Comparison of ENCODE assay signal across 1 cellular context in the genomic region with DNA sequence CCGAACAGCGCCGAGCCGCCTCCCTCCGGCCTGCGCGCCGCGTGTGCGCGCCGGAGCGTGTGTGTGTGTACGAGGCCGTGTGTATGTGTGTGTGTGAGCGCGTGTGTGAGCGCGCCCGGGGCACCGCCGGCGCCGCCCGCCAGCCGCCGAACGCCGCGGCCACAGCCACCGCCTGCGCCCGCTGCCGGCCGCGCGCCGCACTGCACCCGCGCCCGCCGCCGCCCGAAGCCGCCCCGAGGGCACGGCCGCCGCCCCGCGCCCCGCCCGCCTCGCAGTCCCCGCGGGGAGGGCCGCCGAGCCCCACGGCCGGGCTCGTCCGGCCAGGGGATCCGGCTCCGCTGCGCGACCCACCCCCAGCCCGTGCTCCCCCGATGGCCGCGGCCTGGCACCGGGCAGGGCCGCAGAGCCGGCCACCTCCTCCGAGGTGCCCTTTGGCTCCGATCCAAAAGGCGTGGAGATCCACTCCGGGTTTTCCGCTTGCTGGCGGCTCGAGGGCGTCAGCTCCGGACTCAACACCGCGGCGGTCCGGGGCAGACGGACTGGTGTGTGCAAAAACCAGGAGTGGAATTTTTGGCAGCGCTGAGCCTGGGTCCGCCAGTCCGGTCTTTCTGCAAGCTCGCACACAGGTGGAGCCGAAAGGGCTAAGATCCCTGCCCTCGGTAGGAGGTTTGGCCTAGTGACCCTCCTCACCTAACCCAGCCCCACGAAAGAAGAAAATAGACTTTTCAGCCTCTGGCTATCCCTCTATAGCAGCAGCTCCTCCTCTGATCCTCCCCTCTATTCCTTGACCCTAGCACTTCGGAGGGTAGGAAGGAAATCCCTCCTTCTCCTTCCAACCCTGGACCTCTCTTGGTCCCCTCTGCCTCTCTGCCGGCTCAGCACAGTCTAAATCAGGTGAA.
A peak's percentile ranks its signal among the peaks of the same experiment; 100 is the strongest.
TF ChIP-seq lines count a peak whose summit lies in the region.

A gene with protein sequence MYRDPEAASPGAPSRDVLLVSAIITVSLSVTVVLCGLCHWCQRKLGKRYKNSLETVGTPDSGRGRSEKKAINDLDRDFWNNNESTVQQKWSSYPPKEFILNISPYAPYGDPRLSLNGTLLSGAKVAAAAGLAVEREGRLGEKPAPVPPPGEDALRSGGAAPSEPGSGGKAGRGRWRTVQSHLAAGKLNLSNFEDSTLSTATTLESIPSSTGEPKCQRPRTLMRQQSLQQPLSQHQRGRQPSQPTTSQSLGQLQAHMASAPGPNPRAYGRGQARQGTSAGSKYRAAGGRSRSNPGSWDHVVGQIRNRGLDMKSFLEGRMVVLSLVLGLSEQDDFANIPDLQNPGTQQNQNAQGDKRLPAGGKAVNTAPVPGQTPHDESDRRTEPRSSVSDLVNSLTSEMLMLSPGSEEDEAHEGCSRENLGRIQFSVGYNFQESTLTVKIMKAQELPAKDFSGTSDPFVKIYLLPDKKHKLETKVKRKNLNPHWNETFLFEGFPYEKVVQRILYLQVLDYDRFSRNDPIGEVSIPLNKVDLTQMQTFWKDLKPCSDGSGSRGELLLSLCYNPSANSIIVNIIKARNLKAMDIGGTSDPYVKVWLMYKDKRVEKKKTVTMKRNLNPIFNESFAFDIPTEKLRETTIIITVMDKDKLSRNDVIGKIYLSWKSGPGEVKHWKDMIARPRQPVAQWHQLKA (minus strand): TSS at position 47 of the 899 bp plus-strand sequence. CDS start 256 bp downstream, outside the sequence.

TF ChIP-seq in HepG2, 621 proteins besides CTCF, POLR2A, EP300 and RAD21 (continued from another document and continues in another):
- TF ChIP-seq, protein P1, sequence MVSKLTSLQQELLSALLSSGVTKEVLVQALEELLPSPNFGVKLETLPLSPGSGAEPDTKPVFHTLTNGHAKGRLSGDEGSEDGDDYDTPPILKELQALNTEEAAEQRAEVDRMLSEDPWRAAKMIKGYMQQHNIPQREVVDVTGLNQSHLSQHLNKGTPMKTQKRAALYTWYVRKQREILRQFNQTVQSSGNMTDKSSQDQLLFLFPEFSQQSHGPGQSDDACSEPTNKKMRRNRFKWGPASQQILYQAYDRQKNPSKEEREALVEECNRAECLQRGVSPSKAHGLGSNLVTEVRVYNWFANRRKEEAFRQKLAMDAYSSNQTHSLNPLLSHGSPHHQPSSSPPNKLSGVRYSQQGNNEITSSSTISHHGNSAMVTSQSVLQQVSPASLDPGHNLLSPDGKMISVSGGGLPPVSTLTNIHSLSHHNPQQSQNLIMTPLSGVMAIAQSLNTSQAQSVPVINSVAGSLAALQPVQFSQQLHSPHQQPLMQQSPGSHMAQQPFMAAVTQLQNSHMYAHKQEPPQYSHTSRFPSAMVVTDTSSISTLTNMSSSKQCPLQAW (CRISPR knock-in tag; IDR thresholded peaks at IDR 0.05), result peak; percentile 76; the same call in 1 of the 2 replicates
- TF ChIP-seq MIER2 (CRISPR knock-in tag; IDR thresholded peaks at IDR 0.05), result 0 out of 2 replicates have a peak, but pooled peaks have one; percentile 56
- no peak for TF ChIP-seq SOX6 (IDR thresholded peaks at IDR 0.05)
- TF ChIP-seq SOX6 (CRISPR knock-in tag; IDR thresholded peaks at IDR 0.05), result peak; percentile 40; the same call in 1 of the 2 replicates
- TF ChIP-seq, protein P2, sequence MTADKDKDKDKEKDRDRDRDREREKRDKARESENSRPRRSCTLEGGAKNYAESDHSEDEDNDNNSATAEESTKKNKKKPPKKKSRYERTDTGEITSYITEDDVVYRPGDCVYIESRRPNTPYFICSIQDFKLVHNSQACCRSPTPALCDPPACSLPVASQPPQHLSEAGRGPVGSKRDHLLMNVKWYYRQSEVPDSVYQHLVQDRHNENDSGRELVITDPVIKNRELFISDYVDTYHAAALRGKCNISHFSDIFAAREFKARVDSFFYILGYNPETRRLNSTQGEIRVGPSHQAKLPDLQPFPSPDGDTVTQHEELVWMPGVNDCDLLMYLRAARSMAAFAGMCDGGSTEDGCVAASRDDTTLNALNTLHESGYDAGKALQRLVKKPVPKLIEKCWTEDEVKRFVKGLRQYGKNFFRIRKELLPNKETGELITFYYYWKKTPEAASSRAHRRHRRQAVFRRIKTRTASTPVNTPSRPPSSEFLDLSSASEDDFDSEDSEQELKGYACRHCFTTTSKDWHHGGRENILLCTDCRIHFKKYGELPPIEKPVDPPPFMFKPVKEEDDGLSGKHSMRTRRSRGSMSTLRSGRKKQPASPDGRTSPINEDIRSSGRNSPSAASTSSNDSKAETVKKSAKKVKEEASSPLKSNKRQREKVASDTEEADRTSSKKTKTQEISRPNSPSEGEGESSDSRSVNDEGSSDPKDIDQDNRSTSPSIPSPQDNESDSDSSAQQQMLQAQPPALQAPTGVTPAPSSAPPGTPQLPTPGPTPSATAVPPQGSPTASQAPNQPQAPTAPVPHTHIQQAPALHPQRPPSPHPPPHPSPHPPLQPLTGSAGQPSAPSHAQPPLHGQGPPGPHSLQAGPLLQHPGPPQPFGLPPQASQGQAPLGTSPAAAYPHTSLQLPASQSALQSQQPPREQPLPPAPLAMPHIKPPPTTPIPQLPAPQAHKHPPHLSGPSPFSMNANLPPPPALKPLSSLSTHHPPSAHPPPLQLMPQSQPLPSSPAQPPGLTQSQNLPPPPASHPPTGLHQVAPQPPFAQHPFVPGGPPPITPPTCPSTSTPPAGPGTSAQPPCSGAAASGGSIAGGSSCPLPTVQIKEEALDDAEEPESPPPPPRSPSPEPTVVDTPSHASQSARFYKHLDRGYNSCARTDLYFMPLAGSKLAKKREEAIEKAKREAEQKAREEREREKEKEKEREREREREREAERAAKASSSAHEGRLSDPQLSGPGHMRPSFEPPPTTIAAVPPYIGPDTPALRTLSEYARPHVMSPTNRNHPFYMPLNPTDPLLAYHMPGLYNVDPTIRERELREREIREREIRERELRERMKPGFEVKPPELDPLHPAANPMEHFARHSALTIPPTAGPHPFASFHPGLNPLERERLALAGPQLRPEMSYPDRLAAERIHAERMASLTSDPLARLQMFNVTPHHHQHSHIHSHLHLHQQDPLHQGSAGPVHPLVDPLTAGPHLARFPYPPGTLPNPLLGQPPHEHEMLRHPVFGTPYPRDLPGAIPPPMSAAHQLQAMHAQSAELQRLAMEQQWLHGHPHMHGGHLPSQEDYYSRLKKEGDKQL (CRISPR knock-in tag; IDR thresholded peaks at IDR 0.05; ENCODE audit: low read depth), result no peak
- no peak for TF ChIP-seq KDM5A (IDR thresholded peaks at IDR 0.05; ENCODE audit: borderline replicate concordance, low read length)
- peak; percentile 64; the same call in 1 of the 2 replicates for TF ChIP-seq CBX5 (CRISPR knock-in tag; IDR thresholded peaks at IDR 0.05; ENCODE audit: borderline replicate concordance)
- TF ChIP-seq, protein P3, sequence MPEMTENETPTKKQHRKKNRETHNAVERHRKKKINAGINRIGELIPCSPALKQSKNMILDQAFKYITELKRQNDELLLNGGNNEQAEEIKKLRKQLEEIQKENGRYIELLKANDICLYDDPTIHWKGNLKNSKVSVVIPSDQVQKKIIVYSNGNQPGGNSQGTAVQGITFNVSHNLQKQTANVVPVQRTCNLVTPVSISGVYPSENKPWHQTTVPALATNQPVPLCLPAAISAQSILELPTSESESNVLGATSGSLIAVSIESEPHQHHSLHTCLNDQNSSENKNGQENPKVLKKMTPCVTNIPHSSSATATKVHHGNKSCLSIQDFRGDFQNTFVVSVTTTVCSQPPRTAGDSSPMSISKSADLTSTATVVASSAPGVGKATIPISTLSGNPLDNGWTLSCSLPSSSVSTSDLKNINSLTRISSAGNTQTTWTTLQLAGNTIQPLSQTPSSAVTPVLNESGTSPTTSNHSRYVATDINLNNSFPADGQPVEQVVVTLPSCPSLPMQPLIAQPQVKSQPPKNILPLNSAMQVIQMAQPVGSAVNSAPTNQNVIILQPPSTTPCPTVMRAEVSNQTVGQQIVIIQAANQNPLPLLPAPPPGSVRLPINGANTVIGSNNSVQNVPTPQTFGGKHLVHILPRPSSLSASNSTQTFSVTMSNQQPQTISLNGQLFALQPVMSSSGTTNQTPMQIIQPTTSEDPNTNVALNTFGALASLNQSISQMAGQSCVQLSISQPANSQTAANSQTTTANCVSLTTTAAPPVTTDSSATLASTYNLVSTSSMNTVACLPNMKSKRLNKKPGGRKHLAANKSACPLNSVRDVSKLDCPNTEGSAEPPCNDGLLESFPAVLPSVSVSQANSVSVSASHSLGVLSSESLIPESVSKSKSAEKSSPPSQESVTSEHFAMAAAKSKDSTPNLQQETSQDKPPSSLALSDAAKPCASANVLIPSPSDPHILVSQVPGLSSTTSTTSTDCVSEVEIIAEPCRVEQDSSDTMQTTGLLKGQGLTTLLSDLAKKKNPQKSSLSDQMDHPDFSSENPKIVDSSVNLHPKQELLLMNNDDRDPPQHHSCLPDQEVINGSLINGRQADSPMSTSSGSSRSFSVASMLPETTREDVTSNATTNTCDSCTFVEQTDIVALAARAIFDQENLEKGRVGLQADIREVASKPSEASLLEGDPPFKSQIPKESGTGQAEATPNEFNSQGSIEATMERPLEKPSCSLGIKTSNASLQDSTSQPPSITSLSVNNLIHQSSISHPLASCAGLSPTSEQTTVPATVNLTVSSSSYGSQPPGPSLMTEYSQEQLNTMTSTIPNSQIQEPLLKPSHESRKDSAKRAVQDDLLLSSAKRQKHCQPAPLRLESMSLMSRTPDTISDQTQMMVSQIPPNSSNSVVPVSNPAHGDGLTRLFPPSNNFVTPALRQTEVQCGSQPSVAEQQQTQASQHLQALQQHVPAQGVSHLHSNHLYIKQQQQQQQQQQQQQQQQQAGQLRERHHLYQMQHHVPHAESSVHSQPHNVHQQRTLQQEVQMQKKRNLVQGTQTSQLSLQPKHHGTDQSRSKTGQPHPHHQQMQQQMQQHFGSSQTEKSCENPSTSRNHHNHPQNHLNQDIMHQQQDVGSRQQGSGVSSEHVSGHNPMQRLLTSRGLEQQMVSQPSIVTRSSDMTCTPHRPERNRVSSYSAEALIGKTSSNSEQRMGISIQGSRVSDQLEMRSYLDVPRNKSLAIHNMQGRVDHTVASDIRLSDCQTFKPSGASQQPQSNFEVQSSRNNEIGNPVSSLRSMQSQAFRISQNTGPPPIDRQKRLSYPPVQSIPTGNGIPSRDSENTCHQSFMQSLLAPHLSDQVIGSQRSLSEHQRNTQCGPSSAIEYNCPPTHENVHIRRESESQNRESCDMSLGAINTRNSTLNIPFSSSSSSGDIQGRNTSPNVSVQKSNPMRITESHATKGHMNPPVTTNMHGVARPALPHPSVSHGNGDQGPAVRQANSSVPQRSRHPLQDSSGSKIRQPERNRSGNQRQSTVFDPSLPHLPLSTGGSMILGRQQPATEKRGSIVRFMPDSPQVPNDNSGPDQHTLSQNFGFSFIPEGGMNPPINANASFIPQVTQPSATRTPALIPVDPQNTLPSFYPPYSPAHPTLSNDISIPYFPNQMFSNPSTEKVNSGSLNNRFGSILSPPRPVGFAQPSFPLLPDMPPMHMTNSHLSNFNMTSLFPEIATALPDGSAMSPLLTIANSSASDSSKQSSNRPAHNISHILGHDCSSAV (CRISPR knock-in tag; IDR thresholded peaks at IDR 0.05; ENCODE audit: borderline replicate concordance), result no peak
- TF ChIP-seq NFKBIZ (CRISPR knock-in tag; IDR thresholded peaks at IDR 0.05), result peak; percentile 48; the same call in 1 of the 2 replicates
- 0 out of 2 replicates have a peak, but pooled peaks have one; percentile 71 for TF ChIP-seq ATF7-NPFF (CRISPR knock-in tag; IDR thresholded peaks at IDR 0.05; ENCODE audit: low read depth)
- TF ChIP-seq PHB2 (IDR thresholded peaks at IDR 0.05; ENCODE audit: partially characterized antibody), result no peak
- no peak for TF ChIP-seq ZNF552 (CRISPR knock-in tag; IDR thresholded peaks at IDR 0.05; ENCODE audit: borderline replicate concordance)
- TF ChIP-seq, protein P4, sequence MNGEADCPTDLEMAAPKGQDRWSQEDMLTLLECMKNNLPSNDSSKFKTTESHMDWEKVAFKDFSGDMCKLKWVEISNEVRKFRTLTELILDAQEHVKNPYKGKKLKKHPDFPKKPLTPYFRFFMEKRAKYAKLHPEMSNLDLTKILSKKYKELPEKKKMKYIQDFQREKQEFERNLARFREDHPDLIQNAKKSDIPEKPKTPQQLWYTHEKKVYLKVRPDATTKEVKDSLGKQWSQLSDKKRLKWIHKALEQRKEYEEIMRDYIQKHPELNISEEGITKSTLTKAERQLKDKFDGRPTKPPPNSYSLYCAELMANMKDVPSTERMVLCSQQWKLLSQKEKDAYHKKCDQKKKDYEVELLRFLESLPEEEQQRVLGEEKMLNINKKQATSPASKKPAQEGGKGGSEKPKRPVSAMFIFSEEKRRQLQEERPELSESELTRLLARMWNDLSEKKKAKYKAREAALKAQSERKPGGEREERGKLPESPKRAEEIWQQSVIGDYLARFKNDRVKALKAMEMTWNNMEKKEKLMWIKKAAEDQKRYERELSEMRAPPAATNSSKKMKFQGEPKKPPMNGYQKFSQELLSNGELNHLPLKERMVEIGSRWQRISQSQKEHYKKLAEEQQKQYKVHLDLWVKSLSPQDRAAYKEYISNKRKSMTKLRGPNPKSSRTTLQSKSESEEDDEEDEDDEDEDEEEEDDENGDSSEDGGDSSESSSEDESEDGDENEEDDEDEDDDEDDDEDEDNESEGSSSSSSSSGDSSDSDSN (CRISPR knock-in tag; IDR thresholded peaks at IDR 0.05), result peak; percentile 91
- no peak for TF ChIP-seq ZFP90 (CRISPR knock-in tag; IDR thresholded peaks at IDR 0.05; ENCODE audit: borderline replicate concordance)
- no peak for TF ChIP-seq XBP1 (CRISPR knock-in tag; IDR thresholded peaks at IDR 0.05)
- TF ChIP-seq, protein P5, sequence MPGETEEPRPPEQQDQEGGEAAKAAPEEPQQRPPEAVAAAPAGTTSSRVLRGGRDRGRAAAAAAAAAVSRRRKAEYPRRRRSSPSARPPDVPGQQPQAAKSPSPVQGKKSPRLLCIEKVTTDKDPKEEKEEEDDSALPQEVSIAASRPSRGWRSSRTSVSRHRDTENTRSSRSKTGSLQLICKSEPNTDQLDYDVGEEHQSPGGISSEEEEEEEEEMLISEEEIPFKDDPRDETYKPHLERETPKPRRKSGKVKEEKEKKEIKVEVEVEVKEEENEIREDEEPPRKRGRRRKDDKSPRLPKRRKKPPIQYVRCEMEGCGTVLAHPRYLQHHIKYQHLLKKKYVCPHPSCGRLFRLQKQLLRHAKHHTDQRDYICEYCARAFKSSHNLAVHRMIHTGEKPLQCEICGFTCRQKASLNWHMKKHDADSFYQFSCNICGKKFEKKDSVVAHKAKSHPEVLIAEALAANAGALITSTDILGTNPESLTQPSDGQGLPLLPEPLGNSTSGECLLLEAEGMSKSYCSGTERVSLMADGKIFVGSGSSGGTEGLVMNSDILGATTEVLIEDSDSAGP (CRISPR knock-in tag; IDR thresholded peaks at IDR 0.05; ENCODE audit: borderline replicate concordance), result peak; percentile 55
- TF ChIP-seq CCAR2 (optimal IDR thresholded peaks at IDR 0.05; ENCODE audit: low read depth, low read length), result peak; percentile 35
- 0 out of 2 replicates have a peak, but pooled peaks have one; percentile 37 for TF ChIP-seq MEIS1 (CRISPR knock-in tag; IDR thresholded peaks at IDR 0.05; ENCODE audit: borderline replicate concordance)
- TF ChIP-seq AGO2 (optimal IDR thresholded peaks at IDR 0.05; ENCODE audit: low read depth, low read length), result no peak
- peak; percentile 63; the same call in 1 of the 2 replicates for TF ChIP-seq ZNF788 (CRISPR knock-in tag; IDR thresholded peaks at IDR 0.05; ENCODE audit: borderline replicate concordance)
- TF ChIP-seq KDM4B (CRISPR knock-in tag; IDR thresholded peaks at IDR 0.05), result no peak
- no peak for TF ChIP-seq EZH2 (conservative IDR thresholded peaks at IDR 0.05; ENCODE audit: low read depth, low read length)
- TF ChIP-seq, protein P6, sequence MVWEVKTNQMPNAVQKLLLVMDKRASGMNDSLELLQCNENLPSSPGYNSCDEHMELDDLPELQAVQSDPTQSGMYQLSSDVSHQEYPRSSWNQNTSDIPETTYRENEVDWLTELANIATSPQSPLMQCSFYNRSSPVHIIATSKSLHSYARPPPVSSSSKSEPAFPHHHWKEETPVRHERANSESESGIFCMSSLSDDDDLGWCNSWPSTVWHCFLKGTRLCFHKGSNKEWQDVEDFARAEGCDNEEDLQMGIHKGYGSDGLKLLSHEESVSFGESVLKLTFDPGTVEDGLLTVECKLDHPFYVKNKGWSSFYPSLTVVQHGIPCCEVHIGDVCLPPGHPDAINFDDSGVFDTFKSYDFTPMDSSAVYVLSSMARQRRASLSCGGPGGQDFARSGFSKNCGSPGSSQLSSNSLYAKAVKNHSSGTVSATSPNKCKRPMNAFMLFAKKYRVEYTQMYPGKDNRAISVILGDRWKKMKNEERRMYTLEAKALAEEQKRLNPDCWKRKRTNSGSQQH (CRISPR knock-in tag; IDR thresholded peaks at IDR 0.05; ENCODE audit: low read depth), result 0 out of 2 replicates have a peak, but pooled peaks have one; percentile 20
